24 cellular contexts compared by ENCODE assay signal in genomic region chr1:209158851-209159250, GRCh38.
DNase-seq lines count a peak whose midpoint lies in the region; ATAC-seq and TF ChIP-seq lines count a peak whose summit lies in the region.
"Had no signal": no experiment of that assay in that cellular context is flagged by ENCODE, and none has a peak within 500 bp of the region (broad histone marks: within the 10 kb centered on the region; RNA-seq: fewer than 3 reads in every experiment).

No MANE protein-coding gene starts in this region.

- DNase-seq in NCI-H446 treated with DMSO at 0.1 percent for 48 hours (lab: John Stamatoyannopoulos, UW) (peak; percentile 33), SKM-1 (lab: John Stamatoyannopoulos, UW; ENCODE audit: unreplicated experiment) (no peak), globus pallidus (ENCODE audit: low spot score) (no peak)
- DNase-seq: C1 segment of cervical spinal cord; Caco-2; CD4-positive, alpha-beta memory T cell; DND-41; HFFc6; Karpas-422; NCI-H1092; NCI-H1417 treated with DMSO at 0.1 percent for 48 hours; NCI-H1694 treated with DMSO at 0.1 percent for 48 hours; NCI-H2081 treated with DMSO at 0.1 percent for 48 hours; NCI-H2227 treated with DMSO at 0.1 percent for 48 hours; NCI-H510A; NCI-H774; SIG-M5; SK-N-SH; T-helper 17 cell had no signal

- no peaks in the 10 kb centered on the region for H3K27me3 ChIP-seq in HUES48 (ENCODE audit: control insufficient read depth, insufficient read depth, low read length)

- peaks cover 3% of the 10 kb centered on the region for H3K27me3 Mint-ChIP-seq in brain
- H3K27me3 Mint-ChIP-seq: CD4-positive, alpha-beta memory T cell; T-helper 17 cell had no signal

- H3K36me3 Mint-ChIP-seq in brain = no peaks in the 10 kb centered on the region
- H3K36me3 Mint-ChIP-seq: CD4-positive, alpha-beta memory T cell had no signal

- no peak for TF ChIP-seq CTCF in brain (conservative IDR thresholded peaks at IDR 0.05)

- H3K27ac Mint-ChIP-seq in brain = peak overlapping the region in 3 of 5 experiments; percentile 12 to 78 (median 57)
- H3K27ac Mint-ChIP-seq: CD4-positive, alpha-beta memory T cell; HFFc6; T-helper 17 cell had no signal

- peaks cover 67% of the 10 kb centered on the region for H3K4me1 Mint-ChIP-seq in brain
- H3K4me1 Mint-ChIP-seq: CD4-positive, alpha-beta memory T cell had no signal

- ATAC-seq in GM18520 (IDR thresholded peaks at IDR 0.05; ENCODE audit: unreplicated experiment) (no peak), HG02623 (IDR thresholded peaks at IDR 0.05; ENCODE audit: unreplicated experiment) (no peak)
- ATAC-seq: T-helper 17 cell had no signal

- H3K27ac ChIP-seq in HUES48 (ENCODE audit: low read depth, low read length) = peak overlapping the region; percentile 74

- no peak overlapping the region for H3K4me3 Mint-ChIP-seq in brain
- H3K4me3 Mint-ChIP-seq: CD4-positive, alpha-beta memory T cell; HFFc6; T-helper 17 cell had no signal

- peaks cover 37% of the 10 kb centered on the region for H3K4me1 ChIP-seq in HUES48 (ENCODE audit: control insufficient read depth, insufficient read depth, low read length)
- H3K4me1 ChIP-seq: HAP-1 had no signal

- no peaks in the 10 kb centered on the region for H3K9me3 ChIP-seq in HUES48 (ENCODE audit: control insufficient read depth, insufficient read depth, low read length)
- H3K9me3 ChIP-seq: Caco-2, HAP-1, SK-N-SH had no signal

- H3K9me3 Mint-ChIP-seq in brain = peaks cover 0 to under 1% (median 0%) of the 10 kb centered on the region in 5 experiments
- H3K9me3 Mint-ChIP-seq: HFFc6 had no signal

- H3K36me3 ChIP-seq in HUES48 (ENCODE audit: control insufficient read depth, insufficient read depth, low read length) = no peaks in the 10 kb centered on the region
- H3K36me3 ChIP-seq: HAP-1 had no signal

- no peak overlapping the region for H3K9ac ChIP-seq in HUES48 (ENCODE audit: low read depth, low read length)
- H3K9ac ChIP-seq: SK-N-SH had no signal

- H3K4me3 ChIP-seq in HUES48 (ENCODE audit: low read depth, low read length) = no peak overlapping the region
- H3K4me3 ChIP-seq: HAP-1 had no signal
